18 cellular contexts compared by ENCODE assay signal in the genomic region with DNA sequence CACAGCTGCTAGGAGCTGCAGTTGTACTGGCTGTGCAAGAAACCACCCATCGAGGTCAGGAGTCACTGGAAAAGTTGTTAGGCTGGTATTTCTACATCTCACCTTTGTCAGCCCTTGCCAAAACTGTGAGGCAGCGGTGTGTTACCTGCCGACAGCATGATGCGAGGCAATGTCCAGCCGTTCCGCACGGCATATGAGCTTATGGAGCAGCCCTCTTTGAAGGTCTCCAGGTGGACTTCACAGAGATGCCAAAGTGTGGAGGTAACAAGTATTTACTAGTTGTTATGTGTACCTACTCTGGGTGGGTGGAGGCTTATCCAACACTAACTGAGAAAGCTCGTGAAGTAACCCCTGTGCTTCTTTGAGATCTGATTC. TPM values are rescaled to one million over a fixed set of nuclear protein-coding genes. Genes with fewer than 3 reads are reported as not detected.
"Had no signal": no experiment of that assay in that cellular context is flagged by ENCODE, and none has a peak within 500 bp of the region (broad histone marks: within the 10 kb centered on the region; RNA-seq: fewer than 3 reads in every experiment).

No MANE protein-coding gene starts in this region.

RNA-seq across cellular contexts. Expression of a gene that starts 6.9 kb away (rescaled TPM):
- total RNA-seq: activated B cell treated with CpG ODN at 0.5 μM for 24 hours; activated CD4-positive, alpha-beta memory T cell treated with anti-CD3 and anti-CD28 coated beads for 36 hours; activated CD4-positive, alpha-beta T cell treated with anti-CD3 and anti-CD28 coated beads, Interleukin-2, amount 10 ng/mL, durations not matched to agents 24 days and 14 days; activated CD8-positive, alpha-beta memory T cell treated with anti-CD3 and anti-CD28 coated beads for 36 hours; activated CD8-positive, alpha-beta T cell treated with anti-CD3 and anti-CD28 coated beads for 36 hours; activated naive CD4-positive, alpha-beta T cell treated with anti-CD3 and anti-CD28 coated beads for 36 hours; activated naive CD4-positive, alpha-beta T cell treated with anti-CD3 and anti-CD28 coated beads, Interleukin-2, amount 50 U/mL, for 72 hours; activated naive CD8-positive, alpha-beta T cell treated with anti-CD3 and anti-CD28 coated beads for 36 hours; activated T-cell treated with anti-CD3 and anti-CD28 coated beads, Interleukin-2, amount 50 U/mL, for 4 hours; activated T-cell treated with anti-CD3 and anti-CD28 coated beads, Interleukin-2, amount 50 U/mL, for 72 hours; activated T-helper 1 cell treated with anti-CD3 and anti-CD28 coated beads, Interleukin-12 subunit alpha, Interleukin-12 subunit beta, Interleukin-2, Interleukin-4 antibody, amounts not matched to agents 30 ng/mL and 10 ng/mL and 1 ng/mL, durations not matched to agents 14 hours and 24 hours and 36 hours; activated T-helper 17 cell treated with anti-CD3 and anti-CD28 coated beads, Interleukin-2, amount 50 U/mL, for 72 hours; adrenal gland; aorta; astrocyte; bronchial epithelial cell; cardiac muscle cell; chondrocyte had no signal

RNA-seq across cellular contexts. Expression of a gene that starts 24.2 kb away (rescaled TPM):
- total RNA-seq: activated CD4-positive, alpha-beta memory T cell treated with anti-CD3 and anti-CD28 coated beads for 36 hours; activated CD4-positive, alpha-beta T cell treated with anti-CD3 and anti-CD28 coated beads, Interleukin-2, amount 10 ng/mL, durations not matched to agents 24 days and 14 days; activated CD8-positive, alpha-beta memory T cell treated with anti-CD3 and anti-CD28 coated beads for 36 hours; activated CD8-positive, alpha-beta T cell treated with anti-CD3 and anti-CD28 coated beads for 36 hours; activated naive CD4-positive, alpha-beta T cell treated with anti-CD3 and anti-CD28 coated beads for 36 hours; activated naive CD4-positive, alpha-beta T cell treated with anti-CD3 and anti-CD28 coated beads, Interleukin-2, amount 50 U/mL, for 72 hours; activated naive CD8-positive, alpha-beta T cell treated with anti-CD3 and anti-CD28 coated beads for 36 hours; activated T-cell treated with anti-CD3 and anti-CD28 coated beads, Interleukin-2, amount 50 U/mL, for 4 hours; activated T-cell treated with anti-CD3 and anti-CD28 coated beads, Interleukin-2, amount 50 U/mL, for 72 hours; activated T-helper 1 cell treated with anti-CD3 and anti-CD28 coated beads, Interleukin-12 subunit alpha, Interleukin-12 subunit beta, Interleukin-2, Interleukin-4 antibody, amounts not matched to agents 30 ng/mL and 10 ng/mL and 1 ng/mL, durations not matched to agents 14 hours and 24 hours and 36 hours; activated T-helper 17 cell treated with anti-CD3 and anti-CD28 coated beads, Interleukin-2, amount 50 U/mL, for 72 hours; adrenal gland; aorta; astrocyte; bronchial epithelial cell; cardiac muscle cell; chondrocyte had no signal

RNA-seq across cellular contexts. Expression of a gene that starts 41.3 kb away (rescaled TPM):
- total RNA-seq: activated CD4-positive, alpha-beta T cell treated with anti-CD3 and anti-CD28 coated beads, Interleukin-2, amount 10 ng/mL, durations not matched to agents 24 days and 14 days; activated CD8-positive, alpha-beta memory T cell treated with anti-CD3 and anti-CD28 coated beads for 36 hours; activated CD8-positive, alpha-beta T cell treated with anti-CD3 and anti-CD28 coated beads for 36 hours; activated naive CD4-positive, alpha-beta T cell treated with anti-CD3 and anti-CD28 coated beads for 36 hours; activated naive CD4-positive, alpha-beta T cell treated with anti-CD3 and anti-CD28 coated beads, Interleukin-2, amount 50 U/mL, for 72 hours; activated naive CD8-positive, alpha-beta T cell treated with anti-CD3 and anti-CD28 coated beads for 36 hours; activated T-cell treated with anti-CD3 and anti-CD28 coated beads, Interleukin-2, amount 50 U/mL, for 4 hours; activated T-helper 1 cell treated with anti-CD3 and anti-CD28 coated beads, Interleukin-12 subunit alpha, Interleukin-12 subunit beta, Interleukin-2, Interleukin-4 antibody, amounts not matched to agents 30 ng/mL and 10 ng/mL and 1 ng/mL, durations not matched to agents 14 hours and 24 hours and 36 hours; astrocyte; bronchial epithelial cell had no signal

RNA-seq across cellular contexts. Expression of a gene that starts 51.7 kb away (rescaled TPM):
- total RNA-seq: activated CD4-positive, alpha-beta memory T cell treated with anti-CD3 and anti-CD28 coated beads for 36 hours; activated CD4-positive, alpha-beta T cell treated with anti-CD3 and anti-CD28 coated beads, Interleukin-2, amount 10 ng/mL, durations not matched to agents 24 days and 14 days; activated CD8-positive, alpha-beta memory T cell treated with anti-CD3 and anti-CD28 coated beads for 36 hours; activated CD8-positive, alpha-beta T cell treated with anti-CD3 and anti-CD28 coated beads for 36 hours; activated naive CD4-positive, alpha-beta T cell treated with anti-CD3 and anti-CD28 coated beads for 36 hours; activated naive CD4-positive, alpha-beta T cell treated with anti-CD3 and anti-CD28 coated beads, Interleukin-2, amount 50 U/mL, for 72 hours; activated naive CD8-positive, alpha-beta T cell treated with anti-CD3 and anti-CD28 coated beads for 36 hours; activated T-cell treated with anti-CD3 and anti-CD28 coated beads, Interleukin-2, amount 50 U/mL, for 4 hours; activated T-cell treated with anti-CD3 and anti-CD28 coated beads, Interleukin-2, amount 50 U/mL, for 72 hours; activated T-helper 1 cell treated with anti-CD3 and anti-CD28 coated beads, Interleukin-12 subunit alpha, Interleukin-12 subunit beta, Interleukin-2, Interleukin-4 antibody, amounts not matched to agents 30 ng/mL and 10 ng/mL and 1 ng/mL, durations not matched to agents 14 hours and 24 hours and 36 hours; astrocyte; bronchial epithelial cell; cardiac muscle cell; chondrocyte had no signal
